17 cellular contexts compared by ENCODE assay signal in genomic region chr2:158993721-158994587, GRCh38.
"Had no signal": no experiment of that assay in that cellular context is flagged by ENCODE, and none has a peak within 500 bp of the region (broad histone marks: within the 10 kb centered on the region; RNA-seq: fewer than 3 reads in every experiment).

No MANE protein-coding gene starts in this region.

- H3K27me3 ChIP-seq: gastrocnemius medialis, heart left ventricle, neural progenitor cell, ovary, sigmoid colon, upper lobe of left lung had no signal

- H3K9me3 ChIP-seq: gastrocnemius medialis, heart left ventricle, lower lobe of right lung, ovary, sigmoid colon, upper lobe of left lung had no signal

- H2AFZ ChIP-seq: neural progenitor cell had no signal

- H3K27ac ChIP-seq: gastrocnemius medialis, lower lobe of right lung, neural progenitor cell, ovary, sigmoid colon had no signal

- H3K4me3 ChIP-seq: gastrocnemius medialis, heart left ventricle, lower lobe of right lung, neural progenitor cell, ovary, sigmoid colon, upper lobe of left lung had no signal

- DNase-seq: activated CD4-positive, alpha-beta memory T cell treated with anti-CD3 and anti-CD28 coated beads, Interleukin-2, amount 10 ng/mL, durations not matched to agents 7 days and 5 days; activated CD4-positive, alpha-beta T cell treated with anti-CD3 and anti-CD28 coated beads for 36 hours; activated effector memory CD4-positive, alpha-beta T cell treated with anti-CD3 and anti-CD28 coated beads, Interleukin-2, amount 50 U/mL, for 16 hours; activated T-cell treated with anti-CD3 and anti-CD28 coated beads, Interleukin-2, amount 50 U/mL, for 48 hours; amygdala; cerebellar nuclear complex; effector memory CD4-positive, alpha-beta T cell; gastrocnemius medialis; heart left ventricle; left cardiac atrium; lower lobe of right lung; ovary; sigmoid colon; stimulated activated CD4-positive, alpha-beta T cell treated with anti-CD3 and anti-CD28 coated beads, Interleukin-1b, Interleukin-23, amount 100 ng/mL, for 48 hours; stimulated activated naive CD8-positive, alpha-beta T cell treated with anti-CD3 and anti-CD28 coated beads, Interleukin-15, amount 100 ng/mL, for 72 hours; upper lobe of left lung had no signal

- ATAC-seq: activated CD4-positive, alpha-beta T cell treated with anti-CD3 and anti-CD28 coated beads for 36 hours; gastrocnemius medialis; heart left ventricle; left cardiac atrium; stimulated activated naive CD8-positive, alpha-beta T cell treated with anti-CD3 and anti-CD28 coated beads, Interleukin-15, amount 100 ng/mL, for 72 hours had no signal

- H3K36me3 ChIP-seq: gastrocnemius medialis, heart left ventricle, lower lobe of right lung, neural progenitor cell, ovary, sigmoid colon, upper lobe of left lung had no signal

- H3K4me2 ChIP-seq: neural progenitor cell had no signal
